20 cellular contexts compared by ENCODE assay signal in the genomic region with DNA sequence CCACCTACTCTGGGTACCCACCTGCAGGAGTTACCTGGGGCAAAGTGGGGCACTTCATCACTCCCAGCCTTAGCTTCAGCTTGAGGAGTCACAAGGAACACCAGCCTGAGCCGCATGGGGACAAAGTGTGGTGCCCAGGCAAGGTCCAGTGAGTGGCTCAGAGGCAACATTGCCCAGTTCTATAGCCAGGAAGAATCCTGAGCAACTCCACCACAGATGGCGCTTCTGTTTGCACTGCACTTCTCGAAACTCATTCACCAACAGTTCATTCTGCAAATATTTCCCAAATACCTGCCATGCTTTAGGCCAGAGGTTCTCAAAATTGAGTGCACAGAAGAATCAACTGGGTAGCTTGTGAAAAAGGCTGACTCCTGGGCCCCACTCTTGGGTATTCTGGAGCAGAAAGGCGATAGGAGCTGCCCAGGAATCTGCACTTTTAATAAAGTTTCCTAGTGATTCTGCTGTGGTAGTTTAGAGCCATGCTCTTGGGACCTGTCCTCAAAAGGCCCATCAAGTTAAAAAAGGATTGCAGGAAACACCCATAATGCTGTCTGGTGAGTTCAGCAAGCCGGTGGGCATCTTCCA.
DNase-seq lines count a peak whose midpoint lies in the region; ATAC-seq and TF ChIP-seq lines count a peak whose summit lies in the region.
"Had no signal": no experiment of that assay in that cellular context is flagged by ENCODE, and none has a peak within 500 bp of the region (broad histone marks: within the 10 kb centered on the region; RNA-seq: fewer than 3 reads in every experiment).

No MANE protein-coding gene starts in this region.

- H3K27ac Mint-ChIP-seq in progenitor cell of endocrine pancreas: no peak overlapping the region
- H3K27ac Mint-ChIP-seq: CD4-positive, CD25-positive, alpha-beta regulatory T cell had no signal

- H3K79me2 ChIP-seq in MM.1S (ENCODE audit: low read length): no peaks in the 10 kb centered on the region

- H3K4me3 Mint-ChIP-seq in progenitor cell of endocrine pancreas (ENCODE audit: low read depth): no peak overlapping the region
- H3K4me3 Mint-ChIP-seq: CD4-positive, CD25-positive, alpha-beta regulatory T cell had no signal

- no peak overlapping the region for H3K27ac ChIP-seq in MM.1S (ENCODE audit: low read length)

- H3K4me2 ChIP-seq in MM.1S (ENCODE audit: low read depth, low read length): no peak overlapping the region

- peaks cover 43% of the 10 kb centered on the region for H3K4me1 Mint-ChIP-seq in progenitor cell of endocrine pancreas (ENCODE audit: low read depth)
- H3K4me1 Mint-ChIP-seq: CD4-positive, CD25-positive, alpha-beta regulatory T cell had no signal

- no peak overlapping the region for H3K9ac ChIP-seq in MM.1S (ENCODE audit: low read length)

- no peak overlapping the region for H2AFZ ChIP-seq in MM.1S (ENCODE audit: low read length)

- ATAC-seq in GM19328 (IDR thresholded peaks at IDR 0.05; ENCODE audit: unreplicated experiment): no peak

- H3K27me3 ChIP-seq in BE2C (no peaks in the 10 kb centered on the region), MM.1S (replicated peaks; ENCODE audit: insufficient read depth, low read length) (no peaks in the 10 kb centered on the region)

- H3K36me3 Mint-ChIP-seq in progenitor cell of endocrine pancreas (ENCODE audit: insufficient read depth): no peaks in the 10 kb centered on the region
- H3K36me3 Mint-ChIP-seq: CD4-positive, CD25-positive, alpha-beta regulatory T cell had no signal

- H3K4me1 ChIP-seq in BE2C (peaks cover 7% of the 10 kb centered on the region), MM.1S (ENCODE audit: low read length) (peaks cover 10% of the 10 kb centered on the region)

- H3K36me3 ChIP-seq in BE2C: no peaks in the 10 kb centered on the region
- no peaks in the 10 kb centered on the region for H3K36me3 ChIP-seq in MM.1S (replicated peaks; ENCODE audit: insufficient read depth, low read length)

- intact Hi-C loops in posterior vena cava (cut with DNase I): no loop called here

- H3K9me3 Mint-ChIP-seq in progenitor cell of endocrine pancreas (ENCODE audit: low read depth): no peaks in the 10 kb centered on the region
- H3K9me3 Mint-ChIP-seq: CD4-positive, CD25-positive, alpha-beta regulatory T cell had no signal

- DNase-seq in AG10803 (ENCODE audit: low read depth) (peak; percentile 45), EH (ENCODE audit: low read depth) (peak; percentile 50), choroid plexus epithelial cell (ENCODE audit: low read depth) (peak; percentile 34), posterior vena cava (ENCODE audit: low spot score) (peak; percentile 52), progenitor cell of endocrine pancreas (ENCODE audit: low spot score, unreplicated experiment) (no peak), BE2C (no peak), MM.1S (no peak)
- DNase-seq: Calu3; CD4-positive, CD25-positive, alpha-beta regulatory T cell; DMS79; H7; Kasumi-1; NCI-H1105; NCI-H1694; NCI-H2107; NCI-H345; NK-92 treated with Interleukin-12 subunit alpha and Interleukin-12 subunit beta, amount 100 ng/mL, for 24 hours; RPMI8226; SIG-M5 had no signal

- no peaks in the 10 kb centered on the region for H3K27me3 Mint-ChIP-seq in progenitor cell of endocrine pancreas

- H3K9me3 ChIP-seq in BE2C (no peaks in the 10 kb centered on the region), MM.1S (replicated peaks; ENCODE audit: insufficient read depth, low read length) (no peaks in the 10 kb centered on the region)

- TF ChIP-seq CTCF in AG10803 (conservative IDR thresholded peaks at IDR 0.05; ENCODE audit: low read length) (peak; percentile 14; the same call in 1 of the 2 replicates), choroid plexus epithelial cell (conservative IDR thresholded peaks at IDR 0.05; ENCODE audit: low read depth, low read length) (peak; percentile 12), progenitor cell of endocrine pancreas (IDR thresholded peaks at IDR 0.05; ENCODE audit: unreplicated experiment) (no peak), BE2C (IDR thresholded peaks at IDR 0.05; ENCODE audit: low read depth, low read length) (no peak), MM.1S (IDR thresholded peaks at IDR 0.05; ENCODE audit: low read length) (no peak)

- H4K20me1 ChIP-seq in MM.1S (ENCODE audit: insufficient read depth, low read length): no peaks in the 10 kb centered on the region

- H3K9me2 ChIP-seq in MM.1S (replicated peaks; ENCODE audit: insufficient read depth, low read length): no peaks in the 10 kb centered on the region

- no peaks in the 10 kb centered on the region for H3F3A ChIP-seq in MM.1S (ENCODE audit: insufficient read depth, low read length)

- no peak overlapping the region for H3K4me3 ChIP-seq in AG10803 (ENCODE audit: low read length)
- no peak overlapping the region for H3K4me3 ChIP-seq in choroid plexus epithelial cell (ENCODE audit: low read depth, low read length)
- H3K4me3 ChIP-seq in BE2C (ENCODE audit: low read depth, low read length): no peak overlapping the region
- H3K4me3 ChIP-seq in MM.1S (ENCODE audit: low read length): no peak overlapping the region

Comparison
In these comparisons a context has a peak if more than half of its experiments do, and no peak if none do; other contexts are left out.
1. DNase-seq: peak in AG10803 (single experiment), EH (single experiment), choroid plexus epithelial cell (single experiment) and posterior vena cava (single experiment); none in progenitor cell of endocrine pancreas (single experiment), BE2C (single experiment) and MM.1S (single experiment).
2. CTCF ChIP-seq: peak in AG10803 (single experiment) and choroid plexus epithelial cell (single experiment); none in progenitor cell of endocrine pancreas (single experiment), BE2C (single experiment) and MM.1S (single experiment).